ENCODE assay signal across 31 cellular contexts in genomic region chr1:246460411-246460810, GRCh38.
"Had no signal": no experiment of that assay in that cellular context is flagged by ENCODE, and none has a peak within 500 bp of the region (broad histone marks: within the 10 kb centered on the region; RNA-seq: fewer than 3 reads in every experiment).

No MANE protein-coding gene starts in this region.

- H3K36me3 Mint-ChIP-seq: natural killer cell treated with Interleukin-12 subunit alpha and Interleukin-12 subunit beta and Interleukin-15 and Interleukin-18, amount 100 ng/mL, for 72 hours had no signal

- H3K4me3 ChIP-seq: esophagus squamous epithelium, gastroesophageal sphincter, heart left ventricle, hepatocyte, lung, mucosa of descending colon, pancreas, sigmoid colon, skin epidermis, testis, tibial artery had no signal

- H3K4me3 Mint-ChIP-seq: effector memory CD8-positive, alpha-beta T cell; mesothelial cell of epicardium; naive B cell; natural killer cell treated with Interleukin-12 subunit alpha and Interleukin-12 subunit beta and Interleukin-15 and Interleukin-18, amount 100 ng/mL, for 72 hours; neural crest cell; stimulated activated memory B cell treated with anti-CD40 and anti-IgM and Interleukin-4, amounts not matched to agents 10 μg/mL and 1 μg/mL and 100 μg/mL, for 72 hours; type B pancreatic cell had no signal

- H3K4me1 ChIP-seq: pancreas, sigmoid colon, spleen, testis, tibial artery had no signal

- ATAC-seq: effector memory CD8-positive, alpha-beta T cell; gastroesophageal sphincter; heart left ventricle; left lobe of liver; mucosa of descending colon; natural killer cell treated with Interleukin-12 subunit alpha and Interleukin-12 subunit beta and Interleukin-15 and Interleukin-18, amount 100 ng/mL, for 72 hours; pancreas; right cardiac atrium; stimulated activated memory B cell treated with anti-CD40 and anti-IgM and Interleukin-4, amounts not matched to agents 10 μg/mL and 1 μg/mL and 100 μg/mL, for 72 hours; stimulated activated naive CD8-positive, alpha-beta T cell treated with anti-CD3 and anti-CD28 coated beads, Interleukin-15, Interleukin-2, amounts not matched to agents 100 U/mL and 50 U/mL, for 24 hours had no signal

- DNase-seq: cortex of kidney; effector memory CD8-positive, alpha-beta T cell; erythroblast; esophagus squamous epithelium; heart left ventricle; kidney; mesenchymal stem cell; mucosa of descending colon; naive B cell; pancreas; right cardiac atrium; sigmoid colon; spleen; stimulated activated CD4-positive, alpha-beta T cell treated with anti-CD3 and anti-CD28 coated beads, Interleukin-4, amount 100 ng/mL, for 4 hours; stimulated activated naive CD8-positive, alpha-beta T cell treated with anti-CD3 and anti-CD28 coated beads, Interleukin-15, Interleukin-2, amounts not matched to agents 100 U/mL and 50 U/mL, for 24 hours; substantia nigra; testis; tibial artery had no signal

- H3K27ac ChIP-seq: esophagus squamous epithelium, foreskin keratinocyte, gastroesophageal sphincter, heart left ventricle, hepatocyte, neutrophil, pancreas, sigmoid colon, skin epidermis, spleen, testis, tibial artery had no signal

- H3K9me3 Mint-ChIP-seq: effector memory CD8-positive, alpha-beta T cell; mesothelial cell of epicardium; natural killer cell treated with Interleukin-12 subunit alpha and Interleukin-12 subunit beta and Interleukin-15 and Interleukin-18, amount 100 ng/mL, for 72 hours; stimulated activated memory B cell treated with anti-CD40 and anti-IgM and Interleukin-4, amounts not matched to agents 10 μg/mL and 1 μg/mL and 100 μg/mL, for 72 hours had no signal

- H3K27ac Mint-ChIP-seq: mesothelial cell of epicardium; natural killer cell treated with Interleukin-12 subunit alpha and Interleukin-12 subunit beta and Interleukin-15 and Interleukin-18, amount 100 ng/mL, for 72 hours; stimulated activated memory B cell treated with anti-CD40 and anti-IgM and Interleukin-4, amounts not matched to agents 10 μg/mL and 1 μg/mL and 100 μg/mL, for 72 hours; type B pancreatic cell had no signal

- H3K4me2 ChIP-seq: hepatocyte had no signal

- H3K27me3 Mint-ChIP-seq: effector memory CD8-positive, alpha-beta T cell; naive B cell; natural killer cell treated with Interleukin-12 subunit alpha and Interleukin-12 subunit beta and Interleukin-15 and Interleukin-18, amount 100 ng/mL, for 72 hours; stimulated activated memory B cell treated with anti-CD40 and anti-IgM and Interleukin-4, amounts not matched to agents 10 μg/mL and 1 μg/mL and 100 μg/mL, for 72 hours had no signal

- H3K9me3 ChIP-seq: esophagus squamous epithelium, gastroesophageal sphincter, heart left ventricle, mucosa of descending colon, neutrophil, pancreas, sigmoid colon, spleen, testis, tibial artery had no signal

- H3K36me3 ChIP-seq: esophagus squamous epithelium, gastroesophageal sphincter, heart left ventricle, neutrophil, pancreas, sigmoid colon, spleen, tibial artery had no signal

- H2AFZ ChIP-seq: hepatocyte had no signal

- H3K27me3 ChIP-seq: esophagus squamous epithelium, foreskin keratinocyte, gastroesophageal sphincter, heart left ventricle, hepatocyte, neutrophil, pancreas, sigmoid colon, spleen, testis, tibial artery had no signal

- FAIRE-seq: endometrium, kidney, pancreas had no signal

- H3K79me2 ChIP-seq: hepatocyte had no signal
